Comparison of ENCODE assay signal across 8 cellular contexts in the genomic region with DNA sequence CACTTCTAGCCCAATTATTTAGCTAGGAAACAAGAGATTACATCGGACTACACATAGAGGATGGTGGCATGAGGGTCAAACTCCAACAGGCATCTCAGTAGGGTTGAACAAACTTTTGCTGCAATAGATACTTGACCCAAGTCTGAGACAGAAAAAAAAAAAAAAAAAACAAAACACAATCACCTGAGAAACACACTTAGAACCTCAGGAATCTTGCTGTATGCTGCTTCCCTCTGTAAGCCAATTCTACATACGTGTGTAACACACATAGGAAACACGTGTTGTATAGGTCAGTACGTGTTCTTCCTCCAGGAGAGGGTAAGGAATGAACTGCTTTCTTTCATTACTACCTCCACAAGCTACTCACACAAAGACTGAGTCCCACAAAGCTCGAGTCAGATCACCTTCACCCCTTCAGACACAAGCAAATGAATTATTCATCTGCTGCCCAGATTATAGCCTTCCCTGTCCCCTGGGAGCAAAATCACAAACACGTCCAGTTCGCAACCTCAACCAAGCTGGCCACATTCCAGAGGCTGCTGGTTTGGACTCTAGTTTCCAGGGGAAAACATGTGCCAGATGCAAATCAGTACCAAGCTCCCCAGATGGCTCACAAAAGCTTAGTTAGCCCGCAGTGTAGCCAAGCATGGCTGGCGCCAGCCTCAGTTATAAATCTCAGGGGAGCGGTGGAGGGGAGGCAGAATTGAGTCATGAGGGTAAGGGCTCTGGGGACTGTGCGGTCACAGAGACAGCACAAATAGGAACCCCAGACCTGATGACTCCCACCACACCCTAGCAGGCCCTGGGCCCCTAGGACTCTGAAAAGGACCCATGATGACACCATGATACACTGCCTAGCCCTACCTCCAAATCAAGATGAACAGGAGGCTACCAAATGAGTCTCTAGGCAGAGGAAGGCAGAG. TPM values are rescaled to one million over a fixed set of nuclear protein-coding genes. Genes with fewer than 3 reads are reported as not detected.
DNase-seq lines count a peak whose midpoint lies in the region; ATAC-seq, FAIRE-seq and TF ChIP-seq lines count a peak whose summit lies in the region.

No MANE protein-coding gene starts in this region.

- H3K27me3 ChIP-seq in GM23248 (replicated peaks; ENCODE audit: insufficient read depth) (no peaks in the 10 kb centered on the region), HepG2 (ENCODE audit: control insufficient read depth in 1 of 2, insufficient read depth in 2 of 2, low read length in 2 of 2) (no peaks in the 10 kb centered on the region)

- no peaks in the 10 kb centered on the region for H3K27me3 Mint-ChIP-seq in MCF 10A (ENCODE audit: insufficient read depth, unreplicated experiment)

- peak overlapping the region; percentile 18; the same call in 1 of the 2 replicates for H3K4me3 ChIP-seq in GM23248
- H3K4me3 ChIP-seq in NB4 (ENCODE audit: low read depth, low read length) = no peak overlapping the region
- H3K4me3 ChIP-seq in HepG2 (replicated peaks in 1 of 3; ENCODE audit: insufficient read depth in 1 of 3, low read depth in 2 of 3, low read length in 3 of 3) = no peak overlapping the region

- ATAC-seq in HepG2 = peak; percentile 49

- H2AFZ ChIP-seq in GM23248 (no peak overlapping the region), HepG2 (ENCODE audit: low read length) (no peak overlapping the region)

- TF ChIP-seq CTCF in NB4 (IDR thresholded peaks at IDR 0.05; ENCODE audit: low read depth, low read length) = no peak
- no peak for TF ChIP-seq CTCF in MCF 10A (IDR thresholded peaks at IDR 0.05; ENCODE audit: unreplicated experiment)
- no peak for TF ChIP-seq CTCF in HepG2 (CRISPR knock-in tag; IDR thresholded peaks at IDR 0.05)

- no peak for TF ChIP-seq EP300 in HepG2 (IDR thresholded peaks at IDR 0.05; ENCODE audit: low read depth in 2 of 2, low read length in 2 of 2)
- TF ChIP-seq EP300 in HepG2 (CRISPR knock-in tag; IDR thresholded peaks at IDR 0.05; ENCODE audit: borderline replicate concordance) = no peak

- POLR2A ChIA-PET in MCF 10A (lab: Yijun Ruan, JAX) (interaction anchor here (0.7 to 6.5 kb wide), 3 partner anchors 10 to 584 kb away, joined by 4 to 53 read pairs (median 4); a partner anchor contains a TSS), HepG2 (lab: Yijun Ruan, JAX) (interaction anchor here (1.0 to 2.9 kb wide), 3 partner anchors 13 to 25 kb away, joined by 3 to 23 read pairs (median 3); a partner anchor contains a TSS)

- no peaks in the 10 kb centered on the region for H3K9me3 Mint-ChIP-seq in MCF 10A (ENCODE audit: unreplicated experiment)

- peak overlapping the region; percentile 84 for H3K27ac Mint-ChIP-seq in MCF 10A (ENCODE audit: low read depth, unreplicated experiment)

- peak overlapping the region; percentile 70 for H3K4me2 ChIP-seq in GM23248 (ENCODE audit: unreplicated experiment)
- peak overlapping the region; percentile 48 for H3K4me2 ChIP-seq in HepG2 (ENCODE audit: low read depth, low read length)

- no peak for TF ChIP-seq POLR2A in NB4 (IDR thresholded peaks at IDR 0.05; ENCODE audit: extremely low read depth, insufficient read length)
- no peak for TF ChIP-seq POLR2A in HepG2 (IDR thresholded peaks at IDR 0.05; ENCODE audit: insufficient read depth in 1 of 2, low read depth in 2 of 2, low read length in 2 of 2)

- H3K4me3 Mint-ChIP-seq in MCF 10A (ENCODE audit: unreplicated experiment) = no peak overlapping the region

- H3K4me1 Mint-ChIP-seq in MCF 10A (ENCODE audit: insufficient read depth, unreplicated experiment) = peaks cover 58% of the 10 kb centered on the region

- H3K4me1 ChIP-seq in GM23248 (ENCODE audit: insufficient read depth) (peaks cover 62% of the 10 kb centered on the region), HepG2 (ENCODE audit: insufficient read depth, low read length) (peaks cover 36% of the 10 kb centered on the region)

- FAIRE-seq in HepG2 (lab: Jason Lieb, UNC) = peak; percentile 28

- peaks cover 37% of the 10 kb centered on the region for H3K36me3 Mint-ChIP-seq in MCF 10A (ENCODE audit: insufficient read depth, unreplicated experiment)

- peaks cover 15% of the 10 kb centered on the region for H3K36me3 ChIP-seq in GM23248 (ENCODE audit: low read depth)
- peaks cover 23 to 44% of the 10 kb centered on the region in 2 experiments for H3K36me3 ChIP-seq in HepG2 (replicated peaks in 1 of 2; ENCODE audit: control insufficient read depth in 1 of 2, insufficient read depth in 2 of 2, low read length in 2 of 2)

- in situ Hi-C loops in GM23248 (cut with MboI) (no loop called here), HepG2 (cut with HindIII; ENCODE audit: extremely low pct_ligation_motif_present, low pct_unique_long_range_greater_than_20kb) (no loop called here)

- no peak for TF ChIP-seq RAD21 in HepG2 (CRISPR knock-in tag; IDR thresholded peaks at IDR 0.05)

- H4K20me1 ChIP-seq in GM23248 (ENCODE audit: insufficient read depth) (peaks cover 23% of the 10 kb centered on the region; the same call in 1 of the 2 replicates), HepG2 (ENCODE audit: insufficient read depth, low read length) (peaks cover 69% of the 10 kb centered on the region)

- CTCF ChIA-PET in MCF 10A (lab: Yijun Ruan, JAX) (interaction anchor here (0.5 to 2.4 kb wide), 5 partner anchors 60 to 1323 kb away, joined by 3 to 9 read pairs (median 4); no protein-coding TSS in a partner anchor), HepG2 (lab: Yijun Ruan, JAX; ENCODE audit: low intra/inter-chr PET ratio, low total read pairs) (interaction anchor here (4.0 kb wide), 1 partner anchor 61 kb away, joined by 35 read pairs; no protein-coding TSS in a partner anchor)

- H3K9ac ChIP-seq in GM23248 (peak overlapping the region; percentile 47), HepG2 (ENCODE audit: insufficient read depth, low read depth, low read length) (no peak overlapping the region)

- H3K9me3 ChIP-seq in GM23248 (ENCODE audit: low read depth) (no peaks in the 10 kb centered on the region), HepG2 (ENCODE audit: low read length) (no peaks in the 10 kb centered on the region)

- H3F3A ChIP-seq in GM23248 (ENCODE audit: insufficient read depth) = peaks cover 78% of the 10 kb centered on the region

- H3K27ac ChIP-seq in GM23248 (peak overlapping the region; percentile 83), HepG2 (ENCODE audit: extremely low read length, insufficient read depth, low read length) (peak overlapping the region; percentile 34), substantia nigra (ENCODE audit: low read depth, low read length, poor library complexity, severe bottlenecking) (peak overlapping the region; percentile 92)

- DNase-seq in NCI-H187 (lab: John Stamatoyannopoulos, UW) = peak; percentile 21 to 39
- DNase-seq in NCI-H187 treated with DMSO at 0.1 percent for 48 hours (lab: John Stamatoyannopoulos, UW) = no peak
- peak; percentile 98 for DNase-seq in GM23248
- peak; percentile 98 for DNase-seq in NB4 (ENCODE audit: low read depth)
- DNase-seq in MCF 10A (ENCODE audit: unreplicated experiment) = peak; percentile 69
- peak; percentile 42 for DNase-seq in HepG2 (ENCODE audit: low spot score)
- DNase-seq in substantia nigra (lab: John Stamatoyannopoulos, UW) = peak in 46 of 49 donors; percentile 46 to 94 (median 80)
- no peak for DNase-seq in KG1 (lab: John Stamatoyannopoulos, UW)

- H3K79me2 ChIP-seq in GM23248 (ENCODE audit: insufficient read depth) (peaks cover 92% of the 10 kb centered on the region), HepG2 (ENCODE audit: insufficient read depth, low read length) (peaks cover 80% of the 10 kb centered on the region)

- no peaks in the 10 kb centered on the region for H3K9me2 ChIP-seq in GM23248 (ENCODE audit: insufficient read depth)

- 5 to 6% methylated on average over 11 of the region's 11 CpGs for WGBS in GM23248 (ENCODE audit: low coverage in 1 of 2, low lambda C conversion rate in 2 of 2, missing lambda C conversion rate in 2 of 2), 2 experiments
- 48% methylated on average over 10 of the region's 11 CpGs for WGBS in HepG2 (ENCODE audit: low lambda C conversion rate)

- no TSS peak for BruUV-seq in MCF 10A (replicated peaks; lab: Mats Ljungman, UMichigan)
- BruUV-seq in HepG2 (replicated peaks; lab: Mats Ljungman, UMichigan) = no TSS peak

- intact Hi-C loops in MCF 10A (cut with micrococcal nuclease) = no loop called here
- intact Hi-C loops in HepG2 (cut with micrococcal nuclease; ENCODE audit: unreplicated experiment) = loop anchor here (10.0 kb wide), 1 partner anchor 209 kb away; no protein-coding TSS in a partner anchor

TF ChIP-seq in HepG2, 621 proteins besides CTCF, POLR2A, EP300 and RAD21 (continues in another document):
- TF ChIP-seq, protein P1, sequence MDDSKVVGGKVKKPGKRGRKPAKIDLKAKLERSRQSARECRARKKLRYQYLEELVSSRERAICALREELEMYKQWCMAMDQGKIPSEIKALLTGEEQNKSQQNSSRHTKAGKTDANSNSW (CRISPR knock-in tag; IDR thresholded peaks at IDR 0.05; ENCODE audit: borderline replicate concordance) = no peak
- TF ChIP-seq ARNT2 (CRISPR knock-in tag; IDR thresholded peaks at IDR 0.05; ENCODE audit: low read depth) (no peak), ZNF543 (CRISPR knock-in tag; IDR thresholded peaks at IDR 0.05) (no peak)

RNA-seq across cellular contexts. Expression of a gene that starts 15.1 kb away (rescaled TPM):
- total RNA-seq in GM23248 (2014; rRNA removed; shearing (Covaris generic)) = 665 and 715 TPM in 2 replicates
- polyA plus RNA-seq in GM23248 (2016; fragmentation: Nextera tagmentation; extraction: Ambion mirVana) (1,142 and 1,168 TPM in 2 replicates), HepG2 (2011; rRNA removed) (643 and 779 TPM in 2 replicates)
- total RNA-seq in MCF 10A (2022) (506 and 692 TPM in 2 replicates), HepG2 (2016; rRNA removed; fragmentation: Illumina TruSeq; extraction: Trizol) (148 and 323 TPM in 2 replicates)
- total RNA-seq in HepG2 (2016; cell fraction: cytosol; rRNA removed; fragmentation: Illumina TruSeq; extraction: Trizol; ENCODE audit: low read depth) = 16.4 and 17.5 TPM in 2 replicates
- total RNA-seq in HepG2 (2016; cell fraction: insoluble cytoplasmic fraction; rRNA removed; fragmentation: Illumina TruSeq; extraction: Trizol) = 130 and 339 TPM in 2 replicates
- total RNA-seq in HepG2 (2016; cell fraction: membrane; rRNA removed; fragmentation: Illumina TruSeq; extraction: Trizol) = 41.6 and 42.4 TPM in 2 replicates
- 278 and 332 TPM in 2 replicates for total RNA-seq in HepG2 (2016; cell fraction: nucleus; rRNA removed; fragmentation: Illumina TruSeq; extraction: Trizol)
- 776 and 886 TPM in 2 replicates for polyA plus RNA-seq in HepG2 (2011; cell fraction: cytosol; rRNA removed)
- polyA plus RNA-seq in HepG2 (2011; cell fraction: nucleus; rRNA removed) = 356 and 433 TPM in 2 replicates
- 412 and 503 TPM in 2 replicates for polyA plus RNA-seq in HepG2 (2012)
- 14.6 and 15.4 TPM in 2 replicates for polyA plus RNA-seq in HepG2 (2016; cell fraction: cytosol; fragmentation: Illumina TruSeq; extraction: Trizol; ENCODE audit: low read depth)
- polyA plus RNA-seq in HepG2 (2016; cell fraction: insoluble cytoplasmic fraction; fragmentation: Illumina TruSeq; extraction: Trizol; ENCODE audit: low read depth) = 111 and 126 TPM in 2 replicates
- polyA plus RNA-seq in HepG2 (2016; cell fraction: membrane; fragmentation: Illumina TruSeq; extraction: Trizol; ENCODE audit: low read depth) = 26.4 and 27.8 TPM in 2 replicates
- polyA plus RNA-seq in HepG2 (2016; cell fraction: nucleus; fragmentation: Illumina TruSeq; extraction: Trizol; ENCODE audit: insufficient read depth, low read depth) = 383 and 387 TPM in 2 replicates
- polyA minus RNA-seq in HepG2 (2011; rRNA and poly(A)+ RNA removed; ENCODE audit: low replicate concordance) = 387 and 527 TPM in 2 replicates
- polyA minus RNA-seq in HepG2 (2011; cell fraction: cytosol; rRNA and poly(A)+ RNA removed) = 256 and 356 TPM in 2 replicates
- polyA minus RNA-seq in HepG2 (2011; cell fraction: nucleus; rRNA and poly(A)+ RNA removed) = 143 and 184 TPM in 2 replicates

Comparison
In these comparisons a context has a peak if more than half of its experiments do, and no peak if none do; other contexts are left out.
1. DNase-seq: peak in NCI-H187 (2 of 2), GM23248 (single experiment), NB4 (single experiment), MCF 10A (single experiment), HepG2 (single experiment) and substantia nigra (46 of 49); none in NCI-H187 treated with DMSO at 0.1 percent for 48 hours (single experiment) and KG1 (single experiment).
2. H3K27ac ChIP-seq: peak in every context shown above with its lines; median percentile 92 in substantia nigra; 83 in GM23248; 34 in HepG2.